ENCODE assay signal across 2 cellular contexts in genomic region chr6:130406935-130407532, GRCh38.
TF ChIP-seq lines count a peak whose summit lies in the region.

No MANE protein-coding gene starts in this region.

TF ChIP-seq in HepG2, 621 proteins besides CTCF, POLR2A, EP300 and RAD21 (continued from another document):
- TF ChIP-seq ZSCAN25 (CRISPR knock-in tag; IDR thresholded peaks at IDR 0.05) (no peak), ZNF557 (CRISPR knock-in tag; IDR thresholded peaks at IDR 0.05) (no peak)
TF ChIP-seq in HepG2: peak in this region for 1.

TF ChIP-seq in WTC11, 78 proteins besides CTCF, POLR2A, EP300 and RAD21 (continued from another document):
- no peak for TF ChIP-seq USF1 (CRISPR knock-in tag; IDR thresholded peaks at IDR 0.05)
- TF ChIP-seq, protein P1, sequence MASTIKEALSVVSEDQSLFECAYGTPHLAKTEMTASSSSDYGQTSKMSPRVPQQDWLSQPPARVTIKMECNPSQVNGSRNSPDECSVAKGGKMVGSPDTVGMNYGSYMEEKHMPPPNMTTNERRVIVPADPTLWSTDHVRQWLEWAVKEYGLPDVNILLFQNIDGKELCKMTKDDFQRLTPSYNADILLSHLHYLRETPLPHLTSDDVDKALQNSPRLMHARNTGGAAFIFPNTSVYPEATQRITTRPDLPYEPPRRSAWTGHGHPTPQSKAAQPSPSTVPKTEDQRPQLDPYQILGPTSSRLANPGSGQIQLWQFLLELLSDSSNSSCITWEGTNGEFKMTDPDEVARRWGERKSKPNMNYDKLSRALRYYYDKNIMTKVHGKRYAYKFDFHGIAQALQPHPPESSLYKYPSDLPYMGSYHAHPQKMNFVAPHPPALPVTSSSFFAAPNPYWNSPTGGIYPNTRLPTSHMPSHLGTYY (CRISPR knock-in tag; IDR thresholded peaks at IDR 0.05) = no peak
- no peak for TF ChIP-seq ZNF263 (CRISPR knock-in tag; IDR thresholded peaks at IDR 0.05; ENCODE audit: low read depth)
- no peak for TF ChIP-seq RORB (CRISPR knock-in tag; IDR thresholded peaks at IDR 0.05)
- TF ChIP-seq, protein P2, sequence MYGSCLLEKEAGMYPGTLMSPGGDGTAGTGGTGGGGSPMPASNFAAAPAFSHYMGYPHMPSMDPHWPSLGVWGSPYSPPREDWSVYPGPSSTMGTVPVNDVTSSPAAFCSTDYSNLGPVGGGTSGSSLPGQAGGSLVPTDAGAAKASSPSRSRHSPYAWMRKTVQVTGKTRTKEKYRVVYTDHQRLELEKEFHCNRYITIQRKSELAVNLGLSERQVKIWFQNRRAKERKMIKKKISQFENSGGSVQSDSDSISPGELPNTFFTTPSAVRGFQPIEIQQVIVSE (CRISPR knock-in tag; IDR thresholded peaks at IDR 0.05; ENCODE audit: borderline replicate concordance) = no peak
- no peak for TF ChIP-seq SOX15 (CRISPR knock-in tag; IDR thresholded peaks at IDR 0.05)
- TF ChIP-seq NFATC4 (CRISPR knock-in tag; IDR thresholded peaks at IDR 0.05) = no peak
- TF ChIP-seq ZNF423 (CRISPR knock-in tag; IDR thresholded peaks at IDR 0.05) = no peak
- TF ChIP-seq TCF7 (CRISPR knock-in tag; IDR thresholded peaks at IDR 0.05; ENCODE audit: low read depth) = no peak
- TF ChIP-seq NR3C1 (CRISPR knock-in tag; conservative IDR thresholded peaks at IDR 0.05; ENCODE audit: low read depth) = no peak
- TF ChIP-seq, protein P3, sequence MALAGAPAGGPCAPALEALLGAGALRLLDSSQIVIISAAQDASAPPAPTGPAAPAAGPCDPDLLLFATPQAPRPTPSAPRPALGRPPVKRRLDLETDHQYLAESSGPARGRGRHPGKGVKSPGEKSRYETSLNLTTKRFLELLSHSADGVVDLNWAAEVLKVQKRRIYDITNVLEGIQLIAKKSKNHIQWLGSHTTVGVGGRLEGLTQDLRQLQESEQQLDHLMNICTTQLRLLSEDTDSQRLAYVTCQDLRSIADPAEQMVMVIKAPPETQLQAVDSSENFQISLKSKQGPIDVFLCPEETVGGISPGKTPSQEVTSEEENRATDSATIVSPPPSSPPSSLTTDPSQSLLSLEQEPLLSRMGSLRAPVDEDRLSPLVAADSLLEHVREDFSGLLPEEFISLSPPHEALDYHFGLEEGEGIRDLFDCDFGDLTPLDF (CRISPR knock-in tag; IDR thresholded peaks at IDR 0.05) = no peak
- TF ChIP-seq E2F4 (CRISPR knock-in tag; IDR thresholded peaks at IDR 0.05; ENCODE audit: borderline replicate concordance, low read depth) = no peak
- no peak for TF ChIP-seq TEAD1 (CRISPR knock-in tag; IDR thresholded peaks at IDR 0.05)
- no peak for TF ChIP-seq CREM (CRISPR knock-in tag; IDR thresholded peaks at IDR 0.05)
- TF ChIP-seq ATF3 (CRISPR knock-in tag; conservative IDR thresholded peaks at IDR 0.05) = no peak
